Comparison of ENCODE assay signal across 20 cellular contexts in the genomic region with DNA sequence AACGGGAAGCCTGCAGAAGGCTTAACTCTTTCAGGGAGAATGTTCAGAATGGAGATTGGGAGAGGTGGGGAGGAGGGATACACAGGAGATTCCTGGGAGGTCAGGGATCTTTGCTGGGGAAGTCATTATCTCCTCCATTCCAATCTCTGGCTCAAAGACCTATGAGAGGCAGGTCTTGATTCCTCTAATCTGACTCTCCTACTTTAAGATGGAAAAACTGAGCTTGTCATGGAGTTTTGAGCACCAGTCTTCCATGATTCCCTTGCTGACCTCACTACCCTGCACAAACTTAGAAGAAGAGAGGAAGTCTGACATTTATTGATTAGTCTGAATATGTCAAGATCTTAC. TPM values are rescaled to one million over a fixed set of nuclear protein-coding genes. Genes with fewer than 3 reads are reported as not detected.
DNase-seq lines count a peak whose midpoint lies in the region; ATAC-seq, FAIRE-seq and TF ChIP-seq lines count a peak whose summit lies in the region.
"Had no signal": no experiment of that assay in that cellular context is flagged by ENCODE, and none has a peak within 500 bp of the region (broad histone marks: within the 10 kb centered on the region; RNA-seq: fewer than 3 reads in every experiment).

No MANE protein-coding gene starts in this region.

- CTCF ChIA-PET in HCT116 (lab: Charles Lee) (no interaction called here), K562 (lab: Yijun Ruan, JAX; ENCODE audit: low intra/inter-chr PET ratio) (no interaction called here), GM10248 (lab: Yijun Ruan, JAX) (interaction anchor here (1.5 to 5.0 kb wide), 2 partner anchors 16 to 32 kb away, joined by 3 to 20 read pairs; no protein-coding TSS in a partner anchor)

- peaks cover 52% of the 10 kb centered on the region for H3K79me2 ChIP-seq in HCT116 (ENCODE audit: insufficient read depth, low read length)
- H3K79me2 ChIP-seq in K562 (ENCODE audit: control insufficient read depth, insufficient read depth, low read length), result peaks cover 11% of the 10 kb centered on the region
- H3K79me2 ChIP-seq in hepatocyte, result peaks cover 61% of the 10 kb centered on the region

- RAD21 ChIA-PET in HCT116 (lab: Charles Lee; ENCODE audit: low non-redundant PET in 1 of 2, low total read pairs in 2 of 2, uncharacterized antibody in 2 of 2, unreplicated experiment in 2 of 2), result no interaction called here

- TF ChIP-seq RAD21 in HCT116 (IDR thresholded peaks at IDR 0.05; ENCODE audit: low read depth), result no peak
- no peak for TF ChIP-seq RAD21 in K562 (CRISPR knock-in tag; conservative IDR thresholded peaks at IDR 0.05 in 1 of 2, IDR thresholded peaks at IDR 0.05 in 1 of 2)

- no peak overlapping the region for H3K27ac ChIP-seq in HCT116 (ENCODE audit: low read depth, low read length)
- no peak overlapping the region for H3K27ac ChIP-seq in K562 (ENCODE audit: extremely low read depth, low read depth, low read length)
- peak overlapping the region; percentile 94 for H3K27ac ChIP-seq in hepatocyte
- peak overlapping the region; percentile 94 to 98 (median 95) for H3K27ac ChIP-seq in pancreas

- H3K9me2 ChIP-seq in HCT116 (ENCODE audit: insufficient read depth), result no peaks in the 10 kb centered on the region
- H3K9me2 ChIP-seq in hepatocyte (replicated peaks; ENCODE audit: insufficient read depth), result no peaks in the 10 kb centered on the region

- H3K9me3 ChIP-seq in HCT116 (ENCODE audit: control insufficient read depth in 1 of 2, insufficient read depth in 1 of 2, low read depth in 1 of 2, low read length in 2 of 2) (no peaks in the 10 kb centered on the region), K562 (replicated peaks; ENCODE audit: control insufficient read depth, insufficient read depth, low read depth, low read length) (no peaks in the 10 kb centered on the region), hepatocyte (ENCODE audit: low read depth) (no peaks in the 10 kb centered on the region), pancreas (no peaks in the 10 kb centered on the region)
- H3K9me3 ChIP-seq: MG63, right atrium auricular region had no signal

- no peak overlapping the region for H3K4me3 ChIP-seq in HCT116 (replicated peaks in 1 of 2; ENCODE audit: low read depth in 1 of 2, low read length in 2 of 2)
- H3K4me3 ChIP-seq in K562, result no peak overlapping the region
- no peak overlapping the region for H3K4me3 ChIP-seq in hepatocyte
- H3K4me3 ChIP-seq in pancreas, result peak overlapping the region in 1 of 4 donors; percentile 84
- H3K4me3 ChIP-seq: MG63, right atrium auricular region had no signal

- H4K20me1 ChIP-seq in HCT116 (ENCODE audit: insufficient read depth), result no peaks in the 10 kb centered on the region
- 0 out of 2 replicates have a peak, but pooled peaks cover 3% of the 10 kb centered on the region for H4K20me1 ChIP-seq in K562 (replicated peaks; ENCODE audit: control insufficient read depth, insufficient read depth, low read length)
- H4K20me1 ChIP-seq in hepatocyte (ENCODE audit: insufficient read depth, poor library complexity, severe bottlenecking), result peaks cover 26% of the 10 kb centered on the region

- FAIRE-seq in K562 (lab: Jason Lieb, UNC), result no peak
- FAIRE-seq in pancreas (lab: Jason Lieb, UNC), result no peak

- TF ChIP-seq POLR2A in HCT116 (IDR thresholded peaks at IDR 0.05; ENCODE audit: borderline replicate concordance, extremely low read depth, insufficient read depth, insufficient read length) (no peak), K562 (conservative IDR thresholded peaks at IDR 0.05) (no peak)

- intact Hi-C loops in HCT116 (cut with micrococcal nuclease), result no loop called here
- intact Hi-C loops in K562 (cut with micrococcal nuclease), result no loop called here
- intact Hi-C loops in pancreas (cut with DNase I), result no loop called here
- intact Hi-C loops in head of caudate nucleus (cut with DNase I), result no loop called here

- in situ Hi-C loops in K562 (cut with MboI), result no loop called here

- no peak for ATAC-seq in HCT116
- no peak for ATAC-seq in K562
- ATAC-seq in pancreas, result no peak
- ATAC-seq in GM18867 (IDR thresholded peaks at IDR 0.05; ENCODE audit: unreplicated experiment), result no peak
- ATAC-seq: Right ventricle myocardium inferior had no signal

- WGBS in K562 (ENCODE audit: insufficient coverage, low coverage, missing lambda C conversion rate), result 48% methylated on average over 1 of the region's 1 CpG
- WGBS in hepatocyte (ENCODE audit: low lambda C conversion rate, missing lambda C conversion rate), result 5% methylated on average over 1 of the region's 1 CpG
- 0 to 2% methylated on average over 1 of the region's 1 CpG for WGBS in pancreas, 2 donors

- peak overlapping the region; percentile 93; the same call in 1 of the 2 replicates for H3K9ac ChIP-seq in HCT116 (ENCODE audit: low read length)
- H3K9ac ChIP-seq in K562 (ENCODE audit: insufficient read depth in 1 of 2, low read depth in 2 of 2, low read length in 2 of 2), result peak overlapping the region in 1 of 2 experiments; percentile 12; a peak in 1 of 4 replicates

- no peaks in the 10 kb centered on the region for H3K27me3 ChIP-seq in HCT116 (ENCODE audit: insufficient read depth, low read length)
- no peaks in the 10 kb centered on the region for H3K27me3 ChIP-seq in K562 (ENCODE audit: control insufficient read depth in 2 of 2, insufficient read depth in 2 of 2, low read length in 2 of 2)
- H3K27me3 ChIP-seq in hepatocyte, result no peaks in the 10 kb centered on the region
- no peaks in the 10 kb centered on the region for H3K27me3 ChIP-seq in pancreas
- H3K27me3 ChIP-seq: MG63, right atrium auricular region had no signal

- H3K4me2 ChIP-seq in HCT116 (ENCODE audit: low read length) (peak overlapping the region; percentile 99; the same call in 1 of the 2 replicates), K562 (ENCODE audit: insufficient read depth, low read length) (no peak overlapping the region), hepatocyte (peak overlapping the region; percentile 78)

- H2AFZ ChIP-seq in HCT116 (ENCODE audit: low read depth, low read length, poor library complexity, severe bottlenecking) (no peak overlapping the region), K562 (ENCODE audit: low read depth, low read length) (no peak overlapping the region), hepatocyte (no peak overlapping the region)

- no peaks in the 10 kb centered on the region for H3K9me1 ChIP-seq in K562 (ENCODE audit: control insufficient read depth, insufficient read depth, low read length)

- peaks cover 0 to 6% of the 10 kb centered on the region in 2 experiments; a peak in 1 of 4 replicates for H3K36me3 ChIP-seq in HCT116 (ENCODE audit: control insufficient read depth in 1 of 2, insufficient read depth in 2 of 2, low read length in 2 of 2)
- no peaks in the 10 kb centered on the region for H3K36me3 ChIP-seq in K562 (ENCODE audit: control insufficient read depth, insufficient read depth, low read length)
- no peaks in the 10 kb centered on the region for H3K36me3 ChIP-seq in hepatocyte (replicated peaks; ENCODE audit: insufficient read depth, low read depth)
- H3K36me3 ChIP-seq in pancreas, result no peaks in the 10 kb centered on the region
- H3K36me3 ChIP-seq: MG63, right atrium auricular region had no signal

- no TSS peak for BruUV-seq in HCT116 (replicated peaks; lab: Mats Ljungman, UMichigan)
- no TSS peak for BruUV-seq in K562 (replicated peaks; lab: Mats Ljungman, UMichigan)

- TF ChIP-seq CTCF in HCT116 (IDR thresholded peaks at IDR 0.05 in 2 of 3, conservative IDR thresholded peaks at IDR 0.05 in 1 of 3; ENCODE audit: borderline replicate concordance in 1 of 3, insufficient read depth in 1 of 3, low read depth in 2 of 3, low read length in 2 of 3), result no peak
- TF ChIP-seq CTCF in K562 (IDR thresholded peaks at IDR 0.05 in 2 of 3, conservative IDR thresholded peaks at IDR 0.05 in 1 of 3; ENCODE audit: insufficient read depth in 2 of 3, low read depth in 1 of 3, low read length in 3 of 3), result no peak
- TF ChIP-seq CTCF in hepatocyte (IDR thresholded peaks at IDR 0.05; ENCODE audit: poor library complexity), result no peak
- TF ChIP-seq CTCF in pancreas (IDR thresholded peaks at IDR 0.05), result no peak
- TF ChIP-seq CTCF in GM10248 (IDR thresholded peaks at IDR 0.05; ENCODE audit: control extremely low read depth, extremely low read depth, low read depth, missing control alignments), result no peak

- no peak for TF ChIP-seq EP300 in K562 (IDR thresholded peaks at IDR 0.05; ENCODE audit: low read length)

- POLR2A ChIA-PET in HCT116 (lab: Charles Lee), result no interaction called here
- POLR2A ChIA-PET in K562 (lab: Yijun Ruan, JAX), result interaction anchor here (1.3 to 1.8 kb wide), 2 partner anchors 8 to 14 kb away, joined by 4 to 5 read pairs; no protein-coding TSS in a partner anchor
- POLR2A ChIA-PET in GM10248 (lab: Yijun Ruan, JAX), result no interaction called here

- H3K4me1 ChIP-seq in HCT116 (ENCODE audit: control insufficient read depth in 1 of 2, insufficient read depth in 2 of 2, low read length in 2 of 2) (peaks cover 48 to 58% of the 10 kb centered on the region in 2 experiments), K562 (replicated peaks in 1 of 2; ENCODE audit: control insufficient read depth in 2 of 2, insufficient read depth in 2 of 2, low read length in 2 of 2) (peaks cover 29 to 36% of the 10 kb centered on the region in 2 experiments; a peak in 4 of 5 replicates), hepatocyte (ENCODE audit: insufficient read depth) (peaks cover 24% of the 10 kb centered on the region), pancreas (peaks cover 3 to 23% (median 14%) of the 10 kb centered on the region in 3 donors)

- no peak for DNase-seq in HCT116 (ENCODE audit: low read depth, low spot score)
- no peak for DNase-seq in K562 (ENCODE audit: extremely low read depth in 1 of 4, low spot score in 3 of 4)
- no peak for DNase-seq in hepatocyte (ENCODE audit: low spot score)
- no peak for DNase-seq in pancreas
- DNase-seq in HUDEP-2 (lab: John Stamatoyannopoulos, UW; ENCODE audit: unreplicated experiment in 76 of 76), result no peak
- no peak for DNase-seq in head of caudate nucleus
- no peak for DNase-seq in GM10248 (ENCODE audit: extremely low spot score)
- DNase-seq: activated CD4-positive, alpha-beta memory T cell treated with anti-CD3 and anti-CD28 coated beads, Interleukin-2, amount 10 ng/mL, durations not matched to agents 7 days and 5 days; activated naive CD4-positive, alpha-beta T cell treated with anti-CD3 and anti-CD28 coated beads, Interleukin-2, amount 10 ng/mL, durations not matched to agents 7 days and 5 days; activated T-cell treated with anti-CD3 and anti-CD28 coated beads, Interleukin-2, amount 50 U/mL, for 24 hours; CD4-positive, alpha-beta memory T cell; cortex of kidney; DMS79 treated with DMSO at 0.1 percent for 48 hours; glutamatergic neuron; immature natural killer cell; stimulated activated naive CD4-positive, alpha-beta T cell treated with Interleukin-2 at 50 U/mL for 16 hours had no signal

RNA-seq across cellular contexts. Expression of gene SYNC, which starts 41.5 kb away (rescaled TPM):
- 1.3 TPM for total RNA-seq in HCT116 (2021; ENCODE audit: unreplicated experiment)
- 0.87 and 1.5 TPM in 2 replicates for polyA plus RNA-seq in HCT116 (2012)
- 2.1 and 2.4 TPM in 2 replicates for total RNA-seq in K562 (2011; cell fraction: chromatin; rRNA removed; ENCODE audit: low replicate concordance)
- total RNA-seq in K562 (2011; cell fraction: nucleolus; rRNA removed), result 1.7 and 1.8 TPM in 2 replicates
- total RNA-seq in K562 (2011; cell fraction: nucleoplasm; rRNA removed), result 1.2 and 1.5 TPM in 2 replicates
- 0.86 and 1.1 TPM in 2 replicates for total RNA-seq in K562 (2014; rRNA removed)
- total RNA-seq in K562 (2014; rRNA removed; fragmentation: Illumina TruSeq; extraction: Trizol), result 0.83 and 0.91 TPM in 2 replicates
- total RNA-seq in K562 (2015; rRNA removed; fragmentation: Illumina TruSeq; extraction: Trizol), result 0.87 and 1.1 TPM in 2 replicates
- total RNA-seq in K562 (2021), result 0.62 and 0.87 TPM in 2 replicates
- polyA plus RNA-seq in K562 (2011; rRNA removed), result 0.43 and 0.98 TPM in 2 replicates
- 0.16 and 0.22 TPM in 2 replicates for polyA plus RNA-seq in K562 (2011; cell fraction: cytosol; rRNA removed)
- polyA plus RNA-seq in K562 (2011; cell fraction: nucleus; rRNA removed), result 0.37 and 0.92 TPM in 2 replicates
- 0.26 and 0.47 TPM in 2 replicates for polyA plus RNA-seq in K562 (2012)
- polyA plus RNA-seq in K562 (2014; fragmentation: Illumina TruSeq; extraction: Trizol), result 0.84 and 1.1 TPM in 2 replicates
- under 1 TPM; 0.49 to 0.74 TPM for polyA plus RNA-seq in K562 (2014; fragmentation: Nextera tagmentation; extraction: Ambion mirVana)
- polyA plus RNA-seq in K562 (2014; rRNA removed), result 0.88 and 1.1 TPM in 2 replicates
- polyA minus RNA-seq in K562 (2011; rRNA and poly(A)+ RNA removed), result 1.2 and 1.3 TPM in 2 replicates
- 0.73 and 0.76 TPM in 2 replicates for polyA minus RNA-seq in K562 (2011; cell fraction: cytosol; rRNA and poly(A)+ RNA removed)
- 0.22 and 0.54 TPM in 2 replicates for polyA minus RNA-seq in K562 (2011; cell fraction: nucleus; rRNA and poly(A)+ RNA removed)
- 7.6 and 9.0 TPM in 2 replicates for total RNA-seq in hepatocyte
- polyA plus RNA-seq in hepatocyte, result 6.8 and 6.9 TPM in 2 replicates
- total RNA-seq in pancreas, result 1 to 10 TPM in 3 of 6 donors, under 1 TPM in 3; 0.28 to 1.3 (median 0.80) TPM
- polyA plus RNA-seq in pancreas, result under 1 TPM; 0.52 to 0.91 TPM
- total RNA-seq: activated CD4-positive, alpha-beta memory T cell treated with anti-CD3 and anti-CD28 coated beads, Interleukin-2, amount 10 ng/mL, durations not matched to agents 7 days and 5 days; CD4-positive, alpha-beta memory T cell had no signal
- polyA plus RNA-seq: CD4-positive, alpha-beta memory T cell; immature natural killer cell had no signal

Comparison
In these comparisons a context has a peak if more than half of its experiments do, and no peak if none do; other contexts are left out.
1. H3K27ac ChIP-seq: peak in hepatocyte (single experiment) and pancreas (4 of 4); none in HCT116 (single experiment) and K562 (single experiment).